34 cellular contexts compared by ENCODE assay signal in genomic region chr4:72577211-72577610, GRCh38. TPM values are rescaled to one million over a fixed set of nuclear protein-coding genes. Genes with fewer than 3 reads are reported as not detected.
"Had no signal": no experiment of that assay in that cellular context is flagged by ENCODE, and none has a peak within 500 bp of the region (broad histone marks: within the 10 kb centered on the region; RNA-seq: fewer than 3 reads in every experiment).

No MANE protein-coding gene starts in this region.

- H3K9me3 ChIP-seq: ascending aorta, MG63 had no signal

- H3K27ac ChIP-seq: ascending aorta, cardiac muscle cell, RWPE1, VCaP had no signal

- H3K4me1 ChIP-seq: ascending aorta had no signal

- H3K9me3 Mint-ChIP-seq: activated B cell treated with CpG ODN at 0.5 μM for 24 hours; activated CD4-positive, alpha-beta memory T cell treated with anti-CD3 and anti-CD28 coated beads for 36 hours; activated naive CD8-positive, alpha-beta T cell treated with anti-CD3 and anti-CD28 coated beads for 36 hours; activated T-cell treated with anti-CD3 and anti-CD28 coated beads, Interleukin-2, amount 50 U/mL, for 72 hours; activated T-helper 17 cell treated with anti-CD3 and anti-CD28 coated beads, Interleukin-2, amount 50 U/mL, for 72 hours had no signal

- H3K27ac Mint-ChIP-seq: activated B cell treated with CpG ODN at 0.5 μM for 24 hours; activated CD4-positive, alpha-beta memory T cell treated with anti-CD3 and anti-CD28 coated beads for 36 hours; activated naive CD8-positive, alpha-beta T cell treated with anti-CD3 and anti-CD28 coated beads for 36 hours; activated T-cell treated with anti-CD3 and anti-CD28 coated beads, Interleukin-2, amount 50 U/mL, for 72 hours; activated T-helper 17 cell treated with anti-CD3 and anti-CD28 coated beads, Interleukin-2, amount 50 U/mL, for 72 hours had no signal

- H3K4me1 Mint-ChIP-seq: activated B cell treated with CpG ODN at 0.5 μM for 24 hours; activated naive CD8-positive, alpha-beta T cell treated with anti-CD3 and anti-CD28 coated beads for 36 hours; activated T-helper 17 cell treated with anti-CD3 and anti-CD28 coated beads, Interleukin-2, amount 50 U/mL, for 72 hours had no signal

- H3K36me3 Mint-ChIP-seq: activated CD4-positive, alpha-beta memory T cell treated with anti-CD3 and anti-CD28 coated beads for 36 hours; activated naive CD8-positive, alpha-beta T cell treated with anti-CD3 and anti-CD28 coated beads for 36 hours had no signal

- H3K27me3 ChIP-seq: ascending aorta, cardiac muscle cell, MG63 had no signal

- H3K36me3 ChIP-seq: ascending aorta, cardiac muscle cell, MG63 had no signal

- H3K4me3 Mint-ChIP-seq: activated B cell treated with CpG ODN at 0.5 μM for 24 hours; activated CD4-positive, alpha-beta memory T cell treated with anti-CD3 and anti-CD28 coated beads for 36 hours; activated naive CD8-positive, alpha-beta T cell treated with anti-CD3 and anti-CD28 coated beads for 36 hours; activated T-cell treated with anti-CD3 and anti-CD28 coated beads, Interleukin-2, amount 50 U/mL, for 72 hours; activated T-helper 17 cell treated with anti-CD3 and anti-CD28 coated beads, Interleukin-2, amount 50 U/mL, for 72 hours had no signal

- DNase-seq: activated B cell treated with CpG ODN at 0.5 μM for 24 hours; activated CD4-positive, alpha-beta memory T cell treated with anti-CD3 and anti-CD28 coated beads for 36 hours; activated CD4-positive, alpha-beta T cell treated with anti-CD3 and anti-CD28 coated beads for 4 hours; activated CD4-positive, alpha-beta T cell treated with anti-CD3 and anti-CD28 coated beads, Interleukin-2, amount 50 U/mL, for 1 hour; activated CD4-positive, CD25-positive, alpha-beta regulatory T cell treated with anti-CD3 and anti-CD28 coated beads, Interleukin-2, amount 50 U/mL, for 72 hours; activated CD8-positive, alpha-beta memory T cell treated with anti-CD3 and anti-CD28 coated beads, Interleukin-2, amount 50 U/mL, for 4 hours; activated effector memory CD4-positive, alpha-beta T cell treated with anti-CD3 and anti-CD28 coated beads, Interleukin-2, amount 50 U/mL, for 16 hours; activated naive CD4-positive, alpha-beta T cell; activated naive CD4-positive, alpha-beta T cell treated with anti-CD3 and anti-CD28 coated beads, Interleukin-2, amount 50 U/mL, for 16 hours; activated naive CD8-positive, alpha-beta T cell treated with anti-CD3 and anti-CD28 coated beads for 36 hours; activated T-cell treated with anti-CD3 and anti-CD28 coated beads, Interleukin-2, amount 50 U/mL, for 72 hours; amygdala; Kasumi-1; KG1; MG63; NCI-H1048; NCI-H1105 treated with DMSO at 0.1 percent for 48 hours; NCI-H1436; NCI-H1694; NCI-H1930; NCI-H2081 treated with DMSO at 0.1 percent for 48 hours; NCI-H226; NCI-H446 treated with DMSO at 0.1 percent for 48 hours; NCI-H524 treated with DMSO at 0.1 percent for 48 hours; SIG-M5; SW 1271; T-helper 1 cell; T-helper 2 cell; T-helper 9 cell had no signal

- H3K27me3 Mint-ChIP-seq: activated B cell treated with CpG ODN at 0.5 μM for 24 hours; activated T-helper 17 cell treated with anti-CD3 and anti-CD28 coated beads, Interleukin-2, amount 50 U/mL, for 72 hours had no signal

- H3K4me3 ChIP-seq: ascending aorta, cardiac muscle cell, MG63 had no signal

RNA-seq across cellular contexts. Expression of gene ADAMTS3, which starts 8.2 kb away (rescaled TPM):
- total RNA-seq: activated B cell treated with CpG ODN at 0.5 μM for 24 hours; activated CD4-positive, alpha-beta memory T cell treated with anti-CD3 and anti-CD28 coated beads for 36 hours; activated naive CD8-positive, alpha-beta T cell treated with anti-CD3 and anti-CD28 coated beads for 36 hours; activated T-cell treated with anti-CD3 and anti-CD28 coated beads, Interleukin-2, amount 50 U/mL, for 72 hours; activated T-helper 17 cell treated with anti-CD3 and anti-CD28 coated beads, Interleukin-2, amount 50 U/mL, for 72 hours had no signal
